ENCODE assay signal across 7 cellular contexts in the genomic region with DNA sequence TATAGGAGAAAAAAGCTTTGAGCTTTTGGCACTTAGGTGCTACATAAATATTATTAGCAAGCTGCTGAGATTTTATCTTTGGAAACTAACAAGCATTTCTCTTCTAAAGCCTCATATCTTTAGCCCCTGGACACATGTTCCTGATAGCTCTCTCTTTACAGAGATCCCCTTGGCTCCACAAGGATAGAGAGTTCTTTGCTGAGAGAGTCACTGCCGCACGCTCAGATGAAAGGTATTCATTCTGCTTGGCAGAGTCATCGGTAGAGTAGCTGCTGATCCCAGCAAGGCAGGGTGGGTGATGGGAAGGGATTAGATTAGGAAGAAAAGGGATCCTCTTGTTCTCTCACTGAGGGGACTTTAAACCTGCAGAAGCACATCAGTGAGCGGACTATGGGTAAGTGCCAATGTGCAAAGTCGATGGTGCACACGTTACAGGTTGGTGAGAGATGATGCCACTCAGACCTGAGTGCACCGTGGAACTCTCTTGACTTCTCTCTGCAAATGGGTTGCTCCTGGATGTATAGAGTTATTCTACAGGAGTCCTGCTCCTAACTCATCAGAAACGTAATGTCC.
DNase-seq lines count a peak whose midpoint lies in the region; ATAC-seq and TF ChIP-seq lines count a peak whose summit lies in the region.
"Not testable (repeated sequence)": the region's sequence is repeated elsewhere in the genome, so short reads cannot be mapped to it uniquely, and the experiment has no call there.

No MANE protein-coding gene starts in this region.

- H3K4me1 ChIP-seq in GM23248 (ENCODE audit: insufficient read depth) = not testable (repeated sequence)
- H3K4me1 ChIP-seq in right lobe of liver = peaks cover 0 to 54% (median 12%) of the 10 kb centered on the region in 4 donors

- not testable (repeated sequence) for H2AFZ ChIP-seq in GM23248

- WGBS in GM23248 (ENCODE audit: low coverage in 1 of 2, low lambda C conversion rate in 2 of 2, missing lambda C conversion rate in 2 of 2), 2 experiments = 38 to 47% methylated on average over 7 to 8 of the region's 8 CpGs
- 35% methylated on average over 8 of the region's 8 CpGs for WGBS in right lobe of liver (ENCODE audit: insufficient coverage, low coverage, low lambda C conversion rate, missing lambda C conversion rate)

- TF ChIP-seq CTCF in BJ (IDR thresholded peaks at IDR 0.05; ENCODE audit: insufficient read depth, low read depth, low read length); brain microvascular endothelial cell (IDR thresholded peaks at IDR 0.05; ENCODE audit: low read depth, low read length, missing control alignments); foreskin fibroblast (IDR thresholded peaks at IDR 0.05; ENCODE audit: low read depth, low read length); right lobe of liver (IDR thresholded peaks at IDR 0.05): not testable (repeated sequence)

- in situ Hi-C loops in GM23248 (cut with MboI); brain microvascular endothelial cell (cut with HindIII; ENCODE audit: low pct_ligation_motif_present, low sequenced_read_pairs): not testable (repeated sequence)

- not testable (repeated sequence) for H3K4me2 ChIP-seq in GM23248 (ENCODE audit: unreplicated experiment)

- DNase-seq in BJ (ENCODE audit: low read depth) (peak; percentile 5), GM23248 (peak; percentile 48), LHCN-M2 (ENCODE audit: low read depth) (peak; percentile 7), brain microvascular endothelial cell (peak; percentile 54), foreskin fibroblast (peak; percentile 57 to 77), right lobe of liver (peak in 2 of 3 donors; percentile 64 to 70)

- not testable (repeated sequence) for H3K9me2 ChIP-seq in GM23248 (ENCODE audit: insufficient read depth)

- H4K20me1 ChIP-seq in GM23248 (ENCODE audit: insufficient read depth) = not testable (repeated sequence)

- H3K27ac ChIP-seq in GM23248, brain microvascular endothelial cell: not testable (repeated sequence)
- peak overlapping the region; percentile 9 to 63 (median 13) for H3K27ac ChIP-seq in right lobe of liver

- not testable (repeated sequence) for H3K9me3 ChIP-seq in GM23248 (ENCODE audit: low read depth); right lobe of liver

- intact Hi-C loops in right lobe of liver (cut with DNase I) = not testable (repeated sequence)

- H3K79me2 ChIP-seq in GM23248 (ENCODE audit: insufficient read depth) = not testable (repeated sequence)

- H3K27me3 ChIP-seq in BJ (ENCODE audit: control insufficient read depth, insufficient read depth, low read length); GM23248 (replicated peaks; ENCODE audit: insufficient read depth); brain microvascular endothelial cell (replicated peaks); right lobe of liver: not testable (repeated sequence)

- CTCF ChIA-PET in BJ (lab: Yijun Ruan, JAX) = not testable (repeated sequence)

- TF ChIP-seq POLR2A in right lobe of liver (IDR thresholded peaks at IDR 0.05) = not testable (repeated sequence)

- not testable (repeated sequence) for H3K4me3 ChIP-seq in BJ (ENCODE audit: low read depth, low read length); GM23248; brain microvascular endothelial cell (ENCODE audit: low read depth, low read length); foreskin fibroblast (ENCODE audit: low read depth in 1 of 2, low read length in 2 of 2)
- peak overlapping the region in 2 of 3 donors; percentile 7 to 23 for H3K4me3 ChIP-seq in right lobe of liver

- peak; percentile 40; the same call in 1 of the 3 replicates for ATAC-seq in SK-N-SH treated with all-trans-retinoic acid at 6 μM for 48 hours
- peak; percentile 54 to 80 (median 68) for ATAC-seq in right lobe of liver

- H3K9ac ChIP-seq in GM23248 = not testable (repeated sequence)

- not testable (repeated sequence) for H3K36me3 ChIP-seq in BJ (ENCODE audit: control insufficient read depth, insufficient read depth, low read length); GM23248 (ENCODE audit: low read depth); brain microvascular endothelial cell (replicated peaks); right lobe of liver

- not testable (repeated sequence) for H3F3A ChIP-seq in GM23248 (ENCODE audit: insufficient read depth)

- POLR2A ChIA-PET in BJ (lab: Charles Lee) = not testable (repeated sequence)

Comparison
In these comparisons a context has a peak if more than half of its experiments do, and no peak if none do; other contexts are left out.
1. DNase-seq: peak in every context shown above with its lines; median percentile 67 in foreskin fibroblast; 67 in right lobe of liver; 54 in brain microvascular endothelial cell; 48 in GM23248; 7 in LHCN-M2; 5 in BJ.